ENCODE assay signal across 8 cellular contexts in the genomic region with DNA sequence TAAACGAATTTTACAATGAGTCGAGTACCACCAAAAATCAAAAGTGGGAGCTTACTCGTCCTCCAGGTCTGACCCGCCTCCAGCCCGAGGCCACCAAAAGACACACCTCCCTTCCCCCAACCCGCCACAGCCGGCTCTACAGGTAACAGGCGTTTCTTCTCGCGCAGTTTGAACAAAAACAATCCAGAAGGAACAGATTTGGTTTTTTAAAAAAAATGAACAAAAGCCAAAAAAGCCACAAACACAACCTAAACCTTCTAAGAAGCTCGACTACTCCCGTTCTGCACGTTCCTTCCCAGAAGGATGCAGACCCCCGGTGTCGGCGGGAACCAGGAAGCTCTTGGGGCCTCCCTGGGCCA. TPM values are rescaled to one million over a fixed set of nuclear protein-coding genes. Genes with fewer than 3 reads are reported as not detected.
A peak's percentile ranks its signal among the peaks of the same experiment; 100 is the strongest.
DNase-seq lines count a peak whose midpoint lies in the region; ATAC-seq lines count a peak whose summit lies in the region.

No MANE protein-coding gene starts in this region.

- peak; percentile 41 for ATAC-seq in GM21786 (IDR thresholded peaks at IDR 0.05; ENCODE audit: unreplicated experiment)
- peak; percentile 31 for ATAC-seq in stimulated activated memory B cell treated with anti-CD40 and anti-IgM and Interleukin-4, amounts not matched to agents 10 μg/mL and 1 μg/mL and 100 μg/mL, for 72 hours
- ATAC-seq in GM18520 (IDR thresholded peaks at IDR 0.05; ENCODE audit: unreplicated experiment): no peak

- H3K27me3 ChIP-seq in MG63 (no peaks in the 10 kb centered on the region), mesendoderm (ENCODE audit: insufficient read depth, low read length, poor library complexity) (no peaks in the 10 kb centered on the region)

- H3K4me3 ChIP-seq in MG63: peak overlapping the region; percentile 99
- H3K4me3 ChIP-seq in mesendoderm (ENCODE audit: low read length): peak overlapping the region; percentile 91

- H3K23ac ChIP-seq in mesendoderm (ENCODE audit: low read length): no peak overlapping the region

- H3K36me3 ChIP-seq in MG63 (peaks cover 5% of the 10 kb centered on the region; the same call in 1 of the 2 replicates), mesendoderm (ENCODE audit: control insufficient read depth, insufficient read depth, low read length) (no peaks in the 10 kb centered on the region)

- peaks cover 3% of the 10 kb centered on the region for H3K4me1 ChIP-seq in mesendoderm (ENCODE audit: control insufficient read depth, low read depth, low read length)

- H4K5ac ChIP-seq in mesendoderm (ENCODE audit: low read length): no peak overlapping the region

- peak overlapping the region; percentile 94 for H3K27ac Mint-ChIP-seq in stimulated activated memory B cell treated with anti-CD40 and anti-IgM and Interleukin-4, amounts not matched to agents 10 μg/mL and 1 μg/mL and 100 μg/mL, for 72 hours

- H3K9ac ChIP-seq in mesendoderm (ENCODE audit: low read length): peak overlapping the region; percentile 97

- H3K4ac ChIP-seq in mesendoderm (ENCODE audit: low read depth, low read length): peak overlapping the region; percentile 83

- peaks cover 2% of the 10 kb centered on the region for H3K79me1 ChIP-seq in mesendoderm (ENCODE audit: low read length)

- H3K4me3 Mint-ChIP-seq in stimulated activated memory B cell treated with anti-CD40 and anti-IgM and Interleukin-4, amounts not matched to agents 10 μg/mL and 1 μg/mL and 100 μg/mL, for 72 hours: peak overlapping the region; percentile 86

- peak overlapping the region; percentile 68 for H2BK120ac ChIP-seq in mesendoderm (ENCODE audit: low read depth, low read length)

- peak overlapping the region; percentile 57 for H4K8ac ChIP-seq in mesendoderm (ENCODE audit: low read depth, low read length)

- DNase-seq in ELF-1 (ENCODE audit: low read depth, low spot score) (peak; percentile 81), MG63 (peak; percentile 47), mesendoderm (peak; percentile 87)
- peak; percentile 8 for DNase-seq in activated CD4-positive, CD25-positive, alpha-beta regulatory T cell treated with anti-CD3 and anti-CD28 coated beads, Interleukin-2, amount 50 U/mL, for 16 hours (ENCODE audit: low read depth, low spot score)

- H3K9me3 Mint-ChIP-seq in stimulated activated memory B cell treated with anti-CD40 and anti-IgM and Interleukin-4, amounts not matched to agents 10 μg/mL and 1 μg/mL and 100 μg/mL, for 72 hours: no peaks in the 10 kb centered on the region

- no peak overlapping the region for H2BK5ac ChIP-seq in mesendoderm (ENCODE audit: low read length)

- WGBS in mesendoderm (ENCODE audit: extremely low coverage, insufficient coverage, low lambda C conversion rate): no CpG with 5 or more reads among the region's 16 CpGs

- no peak overlapping the region for H2AK5ac ChIP-seq in mesendoderm (ENCODE audit: low read length)

- peaks cover 6% of the 10 kb centered on the region for H3K36me3 Mint-ChIP-seq in stimulated activated memory B cell treated with anti-CD40 and anti-IgM and Interleukin-4, amounts not matched to agents 10 μg/mL and 1 μg/mL and 100 μg/mL, for 72 hours

- peaks cover 44% of the 10 kb centered on the region for H3K79me2 ChIP-seq in mesendoderm (ENCODE audit: control insufficient read depth, insufficient read depth, low read length)

- H3K4me1 Mint-ChIP-seq in stimulated activated memory B cell treated with anti-CD40 and anti-IgM and Interleukin-4, amounts not matched to agents 10 μg/mL and 1 μg/mL and 100 μg/mL, for 72 hours: peaks cover 32% of the 10 kb centered on the region

- H3K27me3 Mint-ChIP-seq in stimulated activated memory B cell treated with anti-CD40 and anti-IgM and Interleukin-4, amounts not matched to agents 10 μg/mL and 1 μg/mL and 100 μg/mL, for 72 hours: no peaks in the 10 kb centered on the region

- peak overlapping the region; percentile 94 for H3K18ac ChIP-seq in mesendoderm (ENCODE audit: low read length)

- H3K27ac ChIP-seq in cingulate gyrus (ENCODE audit: low read depth, low read length) (peak overlapping the region; percentile 75), mesendoderm (ENCODE audit: low read depth, low read length) (peak overlapping the region; percentile 97)

- peak overlapping the region; percentile 19 for H3K4me2 ChIP-seq in mesendoderm (ENCODE audit: low read length)

- no peak overlapping the region for H2BK15ac ChIP-seq in mesendoderm (replicated peaks; ENCODE audit: low read depth)

- H3K9me3 ChIP-seq in MG63: peaks cover 4% of the 10 kb centered on the region; the same call in 1 of the 2 replicates

- peak overlapping the region; percentile 99 for H3K56ac ChIP-seq in mesendoderm (ENCODE audit: low read length)

RNA-seq across cellular contexts. Expression of a gene that starts 0.7 kb away (rescaled TPM):
- total RNA-seq in MG63 (2014; rRNA removed; shearing (Covaris generic); ENCODE audit: low replicate concordance): 49.2 and 146 TPM in 2 replicates
- polyA plus RNA-seq in mesendoderm (2013, experiment 1 of 2): 54.8 TPM
- 54.8 TPM for polyA plus RNA-seq in mesendoderm (2013, experiment 2 of 2)

Comparison
In these comparisons a context has a peak if more than half of its experiments do, and no peak if none do; other contexts are left out.
1. DNase-seq: peak in every context shown above with its lines; median percentile 87 in mesendoderm; 81 in ELF-1; 47 in MG63; 8 in activated CD4-positive, CD25-positive, alpha-beta regulatory T cell treated with anti-CD3 and anti-CD28 coated beads, Interleukin-2, amount 50 U/mL, for 16 hours.